ENCODE assay signal across 8 cellular contexts in the genomic region with DNA sequence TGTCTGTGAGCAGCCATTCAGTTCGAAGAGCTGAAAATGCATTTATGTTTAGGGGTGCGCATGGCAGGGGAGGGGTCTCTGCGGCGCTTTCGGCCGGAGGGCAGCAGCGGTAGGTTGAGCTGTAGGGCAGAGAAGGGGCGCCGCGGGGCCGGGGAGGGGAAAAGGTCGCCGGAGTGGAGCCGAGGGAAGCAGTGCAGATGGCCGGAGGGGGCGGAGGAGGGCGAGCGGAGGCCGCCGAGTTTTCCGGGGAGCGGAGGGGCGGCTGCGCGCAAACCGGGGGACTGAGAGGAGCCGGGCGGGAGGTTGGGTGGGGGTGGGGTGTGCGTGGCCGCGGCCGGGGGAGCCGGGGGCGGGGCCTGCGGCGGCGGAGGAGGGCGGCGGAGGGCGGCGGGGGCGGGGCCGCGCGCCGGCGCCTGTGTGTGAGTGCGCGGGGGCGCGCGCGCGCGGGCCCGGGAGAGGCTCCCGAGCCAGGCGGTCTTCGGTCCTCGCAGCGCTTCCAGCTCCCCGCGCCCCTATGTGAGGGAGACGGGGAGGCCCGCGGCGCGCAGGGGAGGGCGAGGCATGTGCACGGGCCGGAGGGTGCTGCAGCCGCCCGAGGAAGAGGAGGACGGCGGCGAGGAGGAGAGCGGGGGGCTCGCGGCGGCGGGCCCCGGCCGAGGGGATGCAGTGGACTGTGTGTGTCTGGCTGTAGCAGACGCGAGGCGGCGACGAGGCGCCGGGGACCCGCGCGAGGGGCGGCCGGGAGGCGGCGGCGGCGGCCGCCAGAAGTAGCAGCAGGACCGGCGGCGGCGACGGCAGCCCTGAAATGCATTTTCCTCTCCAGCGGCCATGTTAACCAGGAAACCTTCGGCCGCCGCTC. TPM values are rescaled to one million over a fixed set of nuclear protein-coding genes. Genes with fewer than 3 reads are reported as not detected.
DNase-seq lines count a peak whose midpoint lies in the region; ATAC-seq and TF ChIP-seq lines count a peak whose summit lies in the region.

Gene DYRK2 (plus strand): TSS at position 440 of the 859 bp plus-strand sequence. CDS start 389 bp downstream, at position 829.

- TF ChIP-seq CTCF in AG10803 (conservative IDR thresholded peaks at IDR 0.05; ENCODE audit: low read length): no peak
- no peak for TF ChIP-seq CTCF in activated CD8-positive, alpha-beta T cell treated with anti-CD3 and anti-CD28 coated beads for 36 hours (IDR thresholded peaks at IDR 0.05)

- CTCF ChIA-PET in activated CD8-positive, alpha-beta T cell treated with anti-CD3 and anti-CD28 coated beads for 36 hours (lab: Charles Lee): interaction anchor here (0.8 to 1.2 kb wide), 3 partner anchors 12 to 18 kb away, joined by 3 to 4 read pairs (median 3); no protein-coding TSS in a partner anchor

- H3K27ac Mint-ChIP-seq in activated CD8-positive, alpha-beta T cell treated with anti-CD3 and anti-CD28 coated beads for 36 hours: peak within 1 kb of the TSS; percentile 88

- H3K4me3 ChIP-seq in AG10803 (ENCODE audit: low read length): peak within 1 kb of the TSS; percentile 88

- intact Hi-C loops in activated CD8-positive, alpha-beta T cell treated with anti-CD3 and anti-CD28 coated beads for 36 hours (cut with micrococcal nuclease): no loop called here

- ATAC-seq in GM18870 (IDR thresholded peaks at IDR 0.05; ENCODE audit: unreplicated experiment) (peak; percentile 21), HG03108 (IDR thresholded peaks at IDR 0.05; ENCODE audit: unreplicated experiment) (peak; percentile 42)
- peak; percentile 58 for ATAC-seq in activated CD8-positive, alpha-beta T cell treated with anti-CD3 and anti-CD28 coated beads for 36 hours

- peak within 1 kb of the TSS; percentile 87 for H3K4me3 Mint-ChIP-seq in activated CD8-positive, alpha-beta T cell treated with anti-CD3 and anti-CD28 coated beads for 36 hours

- DNase-seq in AG10803 (ENCODE audit: low read depth): peak; percentile 78
- peak; percentile 65 for DNase-seq in NCI-H526 treated with DMSO at 0.1 percent for 48 hours (lab: John Stamatoyannopoulos, UW)
- peak; percentile 76 for DNase-seq in activated CD8-positive, alpha-beta T cell treated with anti-CD3 and anti-CD28 coated beads for 36 hours
- peak; percentile 64 for DNase-seq in effector CD8-positive, alpha-beta T cell (lab: John Stamatoyannopoulos, UW)
- DNase-seq in medulla oblongata (ENCODE audit: extremely low spot score): peak; percentile 76
- DNase-seq in stimulated activated CD8-positive, alpha-beta memory T cell treated with anti-CD3 and anti-CD28 coated beads, Interleukin-12 subunit alpha, Interleukin-12 subunit beta, amount 100 ng/mL, for 1 hour (ENCODE audit: low read depth): peak; percentile 60

- POLR2A ChIA-PET in activated CD8-positive, alpha-beta T cell treated with anti-CD3 and anti-CD28 coated beads for 36 hours (lab: Charles Lee): interaction anchor here (0.6 to 1.6 kb wide), 11 partner anchors 9 to 379 kb away, joined by 3 to 7 read pairs (median 4); partner anchors contain the start of gene CAND1

- peaks cover 22% of the 10 kb centered on the region for H3K36me3 Mint-ChIP-seq in activated CD8-positive, alpha-beta T cell treated with anti-CD3 and anti-CD28 coated beads for 36 hours (ENCODE audit: low read depth)

- H3K9me3 Mint-ChIP-seq in activated CD8-positive, alpha-beta T cell treated with anti-CD3 and anti-CD28 coated beads for 36 hours: no peaks in the 10 kb centered on the region

- peaks cover 29% of the 10 kb centered on the region for H3K4me1 Mint-ChIP-seq in activated CD8-positive, alpha-beta T cell treated with anti-CD3 and anti-CD28 coated beads for 36 hours (ENCODE audit: low read depth)

- no peaks in the 10 kb centered on the region for H3K27me3 Mint-ChIP-seq in activated CD8-positive, alpha-beta T cell treated with anti-CD3 and anti-CD28 coated beads for 36 hours

RNA-seq across cellular contexts. Expression of gene DYRK2, which starts in this region (rescaled TPM):
- 10 to 100 TPM; 28.8 to 33.7 TPM for total RNA-seq in activated CD8-positive, alpha-beta T cell treated with anti-CD3 and anti-CD28 coated beads for 36 hours

Comparison
In these comparisons a context has a peak if more than half of its experiments do, and no peak if none do; other contexts are left out.
1. Peak in every context shown above with its lines: DNase-seq, ATAC-seq and H3K4me3 ChIP-seq.